8 cellular contexts compared by ENCODE assay signal in the genomic region with DNA sequence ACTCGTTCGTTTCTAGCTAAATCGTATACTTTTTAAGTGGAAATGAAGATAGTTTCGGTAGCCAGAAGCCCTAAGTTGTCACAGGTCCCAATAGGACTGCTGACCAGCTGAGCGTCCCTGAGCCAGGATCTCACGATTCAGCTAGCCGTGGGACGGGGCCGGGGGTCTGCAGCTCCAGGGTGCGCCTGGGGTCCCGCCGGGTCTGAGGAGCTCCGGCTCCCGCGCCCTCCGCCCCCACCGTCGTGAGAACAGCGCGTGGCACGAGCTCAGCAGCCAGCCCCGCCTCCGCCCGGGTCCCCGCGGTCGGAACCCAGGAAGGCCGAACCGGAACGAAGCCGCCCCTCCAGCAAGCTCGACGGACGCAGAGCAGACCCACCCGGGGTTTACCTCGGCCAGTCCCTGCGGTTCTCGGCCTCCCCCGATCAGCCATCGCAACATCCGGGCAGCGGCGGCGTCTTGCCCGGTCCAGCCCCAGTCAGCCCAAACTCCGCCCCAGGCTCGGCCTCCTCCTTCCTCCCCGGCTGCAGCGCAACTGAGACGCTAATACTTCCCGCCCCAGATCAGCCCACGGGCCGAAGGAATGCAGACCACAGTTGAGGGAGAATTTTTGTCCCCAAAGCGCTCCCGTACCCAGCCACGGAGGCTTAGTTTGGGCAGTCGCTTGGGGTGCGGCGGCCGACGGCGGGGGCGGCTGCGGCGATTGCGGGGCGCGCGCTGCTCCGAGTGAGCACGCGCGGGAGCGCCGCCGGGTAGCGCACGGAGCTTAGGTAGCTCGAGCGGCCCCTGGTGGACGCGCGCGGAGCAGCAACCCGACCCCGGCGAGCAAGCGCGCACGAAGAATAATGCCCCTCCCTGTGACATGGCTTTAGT. TPM values are rescaled to one million over a fixed set of nuclear protein-coding genes. Genes with fewer than 3 reads are reported as not detected.
DNase-seq lines count a peak whose midpoint lies in the region; ATAC-seq and TF ChIP-seq lines count a peak whose summit lies in the region.

TSS of gene WDR41 (minus strand) at position 534 of the 870 bp plus-strand sequence. CDS start at position 438, 96 bp downstream.

- no peaks in the 10 kb centered on the region for H3K9me3 ChIP-seq in HUES6 (ENCODE audit: control insufficient read depth, insufficient read depth, low read depth, low read length)
- no peaks in the 10 kb centered on the region for H3K9me3 ChIP-seq in OCI-LY1 (ENCODE audit: low read length)

- H3K4me3 Mint-ChIP-seq in endothelial cell (ENCODE audit: unreplicated experiment), result peak within 1 kb of the TSS; percentile 95

- H3K9ac ChIP-seq in HUES6 (ENCODE audit: low read length), result peak within 1 kb of the TSS; percentile 92
- peak within 1 kb of the TSS; percentile 86 for H3K9ac ChIP-seq in OCI-LY1 (ENCODE audit: low read length)

- H3K79me2 ChIP-seq in OCI-LY1 (ENCODE audit: insufficient read depth, low read length), result peaks cover 25% of the 10 kb centered on the region

- H3K9me2 ChIP-seq in OCI-LY1 (ENCODE audit: low read depth, low read length), result no peaks in the 10 kb centered on the region

- H3K4me1 ChIP-seq in HUES6 (ENCODE audit: control insufficient read depth, insufficient read depth, low read length) (no peaks in the 10 kb centered on the region), OCI-LY1 (ENCODE audit: insufficient read depth, low read length, severe bottlenecking) (peaks cover 21% of the 10 kb centered on the region)

- H3K27me3 Mint-ChIP-seq in endothelial cell (ENCODE audit: unreplicated experiment), result no peaks in the 10 kb centered on the region

- no peaks in the 10 kb centered on the region for H3K36me3 Mint-ChIP-seq in endothelial cell (ENCODE audit: low read depth, unreplicated experiment)

- H3K9me3 Mint-ChIP-seq in endothelial cell (ENCODE audit: unreplicated experiment), result no peaks in the 10 kb centered on the region

- H4K20me1 ChIP-seq in OCI-LY1 (ENCODE audit: insufficient read depth, low read length), result no peaks in the 10 kb centered on the region

- H3K27ac ChIP-seq in HUES6 (ENCODE audit: low read depth, low read length) (peak within 1 kb of the TSS; percentile 78), OCI-LY1 (ENCODE audit: low read depth, low read length, poor library complexity, severe bottlenecking) (peak within 1 kb of the TSS; percentile 86)

- peak within 1 kb of the TSS; percentile 87 for H3K4me2 ChIP-seq in OCI-LY1 (ENCODE audit: low read length)

- DNase-seq in DMS 273 (lab: John Stamatoyannopoulos, UW; ENCODE audit: unreplicated experiment), result peak; percentile 95
- DNase-seq in activated CD8-positive, alpha-beta memory T cell treated with anti-CD3 and anti-CD28 coated beads, Interleukin-2, amount 50 U/mL, for 4 hours, result peak; percentile 88
- DNase-seq in endothelial cell (ENCODE audit: low spot score), result peak; percentile 92
- DNase-seq in midbrain (lab: John Stamatoyannopoulos, UW), result peak; percentile 91
- peak; percentile 75 to 78 for DNase-seq in stimulated activated CD8-positive, alpha-beta memory T cell treated with anti-CD3 and anti-CD28 coated beads, Interleukin-2, amount 100 ng/mL, for 1 hour (ENCODE audit: low read depth in 2 of 2)

- H3K4me3 ChIP-seq in HUES6 (ENCODE audit: low read depth, low read length) (peak within 1 kb of the TSS; percentile 85), OCI-LY1 (ENCODE audit: low read depth, low read length, poor library complexity, severe bottlenecking) (peak within 1 kb of the TSS; percentile 87)

- peaks cover 11% of the 10 kb centered on the region for H3K27me3 ChIP-seq in HUES6 (ENCODE audit: control insufficient read depth, insufficient read depth, low read length)
- no peaks in the 10 kb centered on the region for H3K27me3 ChIP-seq in OCI-LY1 (ENCODE audit: insufficient read depth, low read length)

- H2AFZ ChIP-seq in OCI-LY1 (ENCODE audit: low read length), result peak within 1 kb of the TSS; percentile 35

- 0 out of 2 replicates have a peak, but pooled peaks cover 3% of the 10 kb centered on the region for H3K36me3 ChIP-seq in HUES6 (ENCODE audit: control insufficient read depth, insufficient read depth, low read length)
- H3K36me3 ChIP-seq in OCI-LY1 (ENCODE audit: insufficient read depth, low read length), result peaks cover 10% of the 10 kb centered on the region

- peaks cover 9% of the 10 kb centered on the region for H3K4me1 Mint-ChIP-seq in endothelial cell (ENCODE audit: unreplicated experiment)

- H3F3A ChIP-seq in OCI-LY1 (ENCODE audit: insufficient read depth, low read length), result no peaks in the 10 kb centered on the region

- ATAC-seq in GM21423 (IDR thresholded peaks at IDR 0.05; ENCODE audit: unreplicated experiment), result peak; percentile 82

- H3K27ac Mint-ChIP-seq in endothelial cell (ENCODE audit: unreplicated experiment), result peak within 1 kb of the TSS; percentile 80

- TF ChIP-seq CTCF in OCI-LY1 (IDR thresholded peaks at IDR 0.05; ENCODE audit: low read length), result peak; percentile 84
- peak; percentile 92 for TF ChIP-seq CTCF in endothelial cell (IDR thresholded peaks at IDR 0.05; ENCODE audit: unreplicated experiment)

RNA-seq across cellular contexts. Expression of gene WDR41, which starts in this region (rescaled TPM):
- 47.4 TPM for total RNA-seq in endothelial cell (ENCODE audit: unreplicated experiment)

Comparison
In these comparisons a context has a peak if more than half of its experiments do, and no peak if none do; other contexts are left out.
1. Peak in every context shown above with its lines: DNase-seq, ATAC-seq, H3K4me3 ChIP-seq and H3K27ac ChIP-seq.